ENCODE assay signal across 19 cellular contexts in the genomic region with DNA sequence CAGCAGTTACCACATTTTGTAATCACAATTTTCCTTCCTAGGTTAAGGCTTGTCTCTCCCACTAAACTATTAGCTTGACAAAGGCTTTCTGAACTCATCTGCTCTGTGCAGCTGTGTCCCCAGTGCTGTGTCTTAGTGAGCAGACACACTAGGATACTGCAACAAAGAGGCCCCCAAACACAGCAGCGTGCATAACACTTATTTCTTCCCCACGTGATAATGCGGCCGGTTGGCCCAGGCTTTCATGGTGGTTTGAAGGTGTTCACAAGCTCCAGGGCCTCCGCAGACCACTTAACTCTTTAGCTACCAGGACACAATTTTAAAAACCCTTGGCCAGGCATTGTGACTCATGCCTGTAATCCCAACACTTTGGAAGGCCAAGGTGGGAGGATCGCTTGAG. TPM values are rescaled to one million over a fixed set of nuclear protein-coding genes. Genes with fewer than 3 reads are reported as not detected.
DNase-seq lines count a peak whose midpoint lies in the region; ATAC-seq and TF ChIP-seq lines count a peak whose summit lies in the region.
"Had no signal": no experiment of that assay in that cellular context is flagged by ENCODE, and none has a peak within 500 bp of the region (broad histone marks: within the 10 kb centered on the region; RNA-seq: fewer than 3 reads in every experiment).

No MANE protein-coding gene starts in this region.

- H2AFZ ChIP-seq in neuronal stem cell (ENCODE audit: low read length), result peak overlapping the region; percentile 63

- no peaks in the 10 kb centered on the region for H3K9me3 Mint-ChIP-seq in CD8-positive, alpha-beta T cell
- H3K9me3 Mint-ChIP-seq: activated CD4-positive, alpha-beta memory T cell treated with anti-CD3 and anti-CD28 coated beads for 36 hours; HFFc6; naive thymus-derived CD8-positive, alpha-beta T cell had no signal

- H3K14ac ChIP-seq in neuronal stem cell (ENCODE audit: low read length), result no peak overlapping the region

- CTCF ChIA-PET in CD8-positive, alpha-beta T cell (lab: Charles Lee), result interaction anchor here (1.4 to 2.0 kb wide), 3 partner anchors 18 to 131 kb away, joined by 3 to 16 read pairs (median 7); no protein-coding TSS in a partner anchor

- no peaks in the 10 kb centered on the region for H3K36me3 ChIP-seq in CD8-positive, alpha-beta T cell (ENCODE audit: insufficient read depth, low read length)
- H3K36me3 ChIP-seq in SJCRH30 (no peaks in the 10 kb centered on the region), neuronal stem cell (replicated peaks in 1 of 2; ENCODE audit: control insufficient read depth in 2 of 2, insufficient read depth in 2 of 2, low read length in 2 of 2) (no peaks in the 10 kb centered on the region)
- H3K36me3 ChIP-seq: lower lobe of right lung, right atrium auricular region, suprapubic skin had no signal

- no peak overlapping the region for H2BK120ac ChIP-seq in neuronal stem cell (ENCODE audit: low read depth, low read length)

- ATAC-seq in CD8-positive, alpha-beta T cell, result no peak
- ATAC-seq in GM21576 (IDR thresholded peaks at IDR 0.05; ENCODE audit: unreplicated experiment), result no peak
- ATAC-seq: lower lobe of right lung; naive thymus-derived CD8-positive, alpha-beta T cell; Panc1 had no signal

- TF ChIP-seq CTCF in CD8-positive, alpha-beta T cell (IDR thresholded peaks at IDR 0.05), result no peak

- H3K4me2 ChIP-seq in neuronal stem cell (ENCODE audit: insufficient read depth, low read length, poor library complexity, severe bottlenecking), result no peak overlapping the region

- no peak overlapping the region for H3K9ac ChIP-seq in neuronal stem cell (ENCODE audit: low read depth, low read length, poor library complexity)

- H3K4me3 Mint-ChIP-seq in CD8-positive, alpha-beta T cell, result peak overlapping the region; percentile 42

- H2BK5ac ChIP-seq in neuronal stem cell (ENCODE audit: low read length), result no peak overlapping the region

- no peak overlapping the region for H3K18ac ChIP-seq in neuronal stem cell (ENCODE audit: low read length)

- no peaks in the 10 kb centered on the region for H3K9me3 ChIP-seq in CD8-positive, alpha-beta T cell (ENCODE audit: low read length)
- H3K9me3 ChIP-seq in SJCRH30 (replicated peaks) (no peaks in the 10 kb centered on the region), neuronal stem cell (replicated peaks in 1 of 2; ENCODE audit: control insufficient read depth in 2 of 2, insufficient read depth in 1 of 2, low read depth in 1 of 2, low read length in 2 of 2) (no peaks in the 10 kb centered on the region)
- H3K9me3 ChIP-seq: lower lobe of right lung, right atrium auricular region, suprapubic skin had no signal

- no peaks in the 10 kb centered on the region for H3K27me3 ChIP-seq in CD8-positive, alpha-beta T cell (ENCODE audit: insufficient read depth, low read length)
- H3K27me3 ChIP-seq in SJCRH30, result no peaks in the 10 kb centered on the region
- peaks cover 0 to 11% (median 0%) of the 10 kb centered on the region in 3 experiments for H3K27me3 ChIP-seq in neuronal stem cell (ENCODE audit: control insufficient read depth in 3 of 3, insufficient read depth in 3 of 3, low read depth in 1 of 3, low read length in 3 of 3)
- H3K27me3 ChIP-seq: right atrium auricular region, suprapubic skin had no signal

- no peak overlapping the region for H3K27ac Mint-ChIP-seq in CD8-positive, alpha-beta T cell
- H3K27ac Mint-ChIP-seq: activated CD4-positive, alpha-beta memory T cell treated with anti-CD3 and anti-CD28 coated beads for 36 hours; HFFc6 had no signal

- H3K27ac ChIP-seq in CD8-positive, alpha-beta T cell (ENCODE audit: low read depth, low read length), result no peak overlapping the region
- peak overlapping the region; percentile 100 for H3K27ac ChIP-seq in SJCRH30
- H3K27ac ChIP-seq in neuronal stem cell (replicated peaks; ENCODE audit: low read length), result no peak overlapping the region
- H3K27ac ChIP-seq: lower lobe of right lung, right atrium auricular region, suprapubic skin had no signal

- H3K79me1 ChIP-seq in neuronal stem cell (ENCODE audit: low read depth, low read length), result no peaks in the 10 kb centered on the region

- H3K36me3 Mint-ChIP-seq in CD8-positive, alpha-beta T cell, result no peaks in the 10 kb centered on the region
- H3K36me3 Mint-ChIP-seq: activated CD4-positive, alpha-beta memory T cell treated with anti-CD3 and anti-CD28 coated beads for 36 hours; naive thymus-derived CD8-positive, alpha-beta T cell had no signal

- no peak for DNase-seq in CD8-positive, alpha-beta T cell
- DNase-seq in SJCRH30 (peak; percentile 79 to 91), globus pallidus (ENCODE audit: low spot score) (peak; percentile 81), neuronal stem cell (ENCODE audit: low spot score) (no peak), AG08395 (ENCODE audit: low spot score) (no peak), NCI-H1105 treated with DMSO at 0.1 percent for 48 hours (lab: John Stamatoyannopoulos, UW) (no peak), NCI-H146 treated with DMSO at 0.1 percent for 48 hours (lab: John Stamatoyannopoulos, UW; ENCODE audit: unreplicated experiment) (no peak)
- DNase-seq: activated CD4-positive, alpha-beta memory T cell treated with anti-CD3 and anti-CD28 coated beads for 36 hours; Calu3; foreskin melanocyte; HFFc6; lower lobe of right lung; naive thymus-derived CD8-positive, alpha-beta T cell; NCI-H187 treated with DMSO at 0.1 percent for 48 hours; NCI-H748 treated with DMSO at 0.1 percent for 48 hours had no signal

- no peak overlapping the region for H2BK15ac ChIP-seq in neuronal stem cell (ENCODE audit: low read length)

- H4K8ac ChIP-seq in neuronal stem cell (ENCODE audit: low read depth, low read length), result no peak overlapping the region

- no peak overlapping the region for H3K4ac ChIP-seq in neuronal stem cell (ENCODE audit: low read length)

- peaks cover 12% of the 10 kb centered on the region for H3K4me1 Mint-ChIP-seq in CD8-positive, alpha-beta T cell (ENCODE audit: low read depth)

- no peak overlapping the region for H4K91ac ChIP-seq in neuronal stem cell (ENCODE audit: low read depth, low read length, poor library complexity)

- H2BK12ac ChIP-seq in neuronal stem cell (ENCODE audit: low read length), result no peak overlapping the region

- POLR2A ChIA-PET in CD8-positive, alpha-beta T cell (lab: Charles Lee), result no interaction called here

- H3K4me3 ChIP-seq in CD8-positive, alpha-beta T cell (ENCODE audit: low read depth, low read length), result no peak overlapping the region
- H3K4me3 ChIP-seq in SJCRH30 (no peak overlapping the region), neuronal stem cell (ENCODE audit: low read length in 2 of 2) (no peak overlapping the region)
- H3K4me3 ChIP-seq: lower lobe of right lung, right atrium auricular region, suprapubic skin had no signal

- no peak overlapping the region for H3K23ac ChIP-seq in neuronal stem cell (ENCODE audit: low read depth, low read length, poor library complexity)

- peak overlapping the region; percentile 2 for H2AK5ac ChIP-seq in neuronal stem cell (ENCODE audit: low read depth, low read length)

- H3K4me1 ChIP-seq in CD8-positive, alpha-beta T cell (ENCODE audit: insufficient read depth, low read length), result peaks cover 15% of the 10 kb centered on the region
- H3K4me1 ChIP-seq in SJCRH30 (peaks cover 40% of the 10 kb centered on the region), neuronal stem cell (ENCODE audit: control insufficient read depth in 2 of 2, insufficient read depth in 1 of 2, low read depth in 1 of 2, low read length in 2 of 2) (peaks cover 12 to 22% of the 10 kb centered on the region in 2 donors)

- no CpG with 5 or more reads among the region's 6 CpGs for WGBS in neuronal stem cell (ENCODE audit: extremely low coverage in 2 of 2, insufficient read length in 2 of 2, insufficient replicate concordance in 1 of 2), 2 donors

- H3K27me3 Mint-ChIP-seq in CD8-positive, alpha-beta T cell (ENCODE audit: low read depth), result no peaks in the 10 kb centered on the region
- H3K27me3 Mint-ChIP-seq: activated CD4-positive, alpha-beta memory T cell treated with anti-CD3 and anti-CD28 coated beads for 36 hours; naive thymus-derived CD8-positive, alpha-beta T cell had no signal

- intact Hi-C loops in CD8-positive, alpha-beta T cell (cut with DNase I, micrococcal nuclease), result no loop called here

RNA-seq across cellular contexts. Expression of gene HDAC11, which starts 2.2 kb away (rescaled TPM):
- 1 to 10 TPM; 4.6 to 5.8 TPM for total RNA-seq in CD8-positive, alpha-beta T cell
- 30.7 and 32.5 TPM in 2 replicates for total RNA-seq in SJCRH30 (2014; rRNA removed; shearing (Covaris generic))
- polyA plus RNA-seq in neuronal stem cell (2013, experiment 1 of 2), result 7.3 TPM
- polyA plus RNA-seq in neuronal stem cell (2013, experiment 2 of 2), result 7.6 TPM

RNA-seq across cellular contexts. Expression of gene NUP210, which starts 57.8 kb away (rescaled TPM):
- total RNA-seq in CD8-positive, alpha-beta T cell, result 10 to 100 TPM; 80.6 to 82.6 TPM
- 0.10 and 0.32 TPM in 2 replicates for total RNA-seq in SJCRH30 (2014; rRNA removed; shearing (Covaris generic))
- polyA plus RNA-seq in neuronal stem cell (2013, experiment 1 of 2), result 35.4 TPM
- polyA plus RNA-seq in neuronal stem cell (2013, experiment 2 of 2), result 35.8 TPM

Comparison
In these comparisons a context has a peak if more than half of its experiments do, and no peak if none do; other contexts are left out.
1. DNase-seq: peak in SJCRH30 (2 of 2) and globus pallidus (single experiment); none in CD8-positive, alpha-beta T cell (0 of 7), neuronal stem cell (single experiment), AG08395 (single experiment), NCI-H1105 treated with DMSO at 0.1 percent for 48 hours (single experiment) and NCI-H146 treated with DMSO at 0.1 percent for 48 hours (single experiment).
2. RNA of gene NUP210, which starts 57.8 kb away (total RNA-seq): 80.6 to 82.6 TPM in CD8-positive, alpha-beta T cell; 0.10 to 0.32 TPM in SJCRH30; every median in the first group is over 10 times any median in the second.